In the genomic region with DNA sequence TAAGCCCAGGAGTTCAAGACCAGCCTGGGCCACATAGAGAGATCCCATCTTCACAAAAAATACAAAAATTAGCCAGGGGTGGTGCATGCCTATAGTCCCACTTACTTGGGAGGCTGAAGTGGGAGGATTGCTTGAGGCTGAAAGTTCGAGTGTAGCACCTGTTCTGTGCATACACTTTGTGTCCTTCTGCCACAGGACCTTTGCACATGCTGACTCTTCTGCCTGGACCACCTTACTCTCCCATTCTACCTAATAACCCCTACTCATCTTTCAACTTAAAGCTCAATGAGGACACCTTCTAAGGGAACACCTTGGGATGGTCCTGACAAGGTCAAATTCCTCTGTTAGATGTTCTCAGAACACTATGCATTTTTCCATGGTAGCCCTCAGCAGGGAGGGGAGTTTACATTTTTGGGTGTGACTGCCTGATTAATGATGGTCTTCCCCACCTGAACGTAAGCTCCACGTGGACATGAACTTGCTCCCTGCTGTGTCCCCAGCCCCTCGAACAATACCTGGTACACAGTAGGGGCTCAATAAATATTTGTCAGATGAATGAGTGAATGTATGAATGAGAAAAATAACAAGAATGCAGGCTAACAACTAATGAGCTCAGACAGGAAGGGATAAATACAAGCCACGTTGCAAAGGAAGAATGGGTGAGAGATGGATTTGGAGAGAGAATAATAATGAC, we compare ENCODE assay signal across 33 cellular contexts. TPM values are rescaled to one million over a fixed set of nuclear protein-coding genes. Genes with fewer than 3 reads are reported as not detected.
"Had no signal": no experiment of that assay in that cellular context is flagged by ENCODE, and none has a peak within 500 bp of the region (broad histone marks: within the 10 kb centered on the region; RNA-seq: fewer than 3 reads in every experiment).

No MANE protein-coding gene starts in this region.

- H3K9me3 Mint-ChIP-seq: mesothelial cell of epicardium; natural killer cell treated with Interleukin-12 subunit alpha and Interleukin-12 subunit beta and Interleukin-15 and Interleukin-18, amount 100 ng/mL, for 72 hours; neural crest cell had no signal

- H3K4me1 ChIP-seq: gastrocnemius medialis had no signal

- FAIRE-seq: endometrium, keratinocyte had no signal

- H3K4me2 ChIP-seq: smooth muscle cell had no signal

- H3K79me2 ChIP-seq: parathyroid adenoma had no signal

- H3K9ac ChIP-seq: parathyroid adenoma had no signal

- H3K36me3 ChIP-seq: gastrocnemius medialis, suprapubic skin, thyroid gland had no signal

- H3K4me3 Mint-ChIP-seq: effector memory CD8-positive, alpha-beta T cell; mesothelial cell of epicardium; naive B cell; natural killer cell treated with Interleukin-12 subunit alpha and Interleukin-12 subunit beta and Interleukin-15 and Interleukin-18, amount 100 ng/mL, for 72 hours; neural crest cell; stimulated activated naive CD8-positive, alpha-beta T cell treated with anti-CD3 and anti-CD28 coated beads, Interleukin-15, amount 100 ng/mL, for 72 hours had no signal

- ATAC-seq: effector memory CD8-positive, alpha-beta T cell; esophagus mucosa; gastrocnemius medialis; left ventricle myocardium superior; mucosa of descending colon; natural killer cell treated with Interleukin-12 subunit alpha and Interleukin-12 subunit beta and Interleukin-15 and Interleukin-18, amount 100 ng/mL, for 72 hours; sciatic nerve; stimulated activated naive CD8-positive, alpha-beta T cell treated with anti-CD3 and anti-CD28 coated beads, Interleukin-15, amount 100 ng/mL, for 72 hours had no signal

- H3K4me3 ChIP-seq: gastrocnemius medialis, lung, mucosa of descending colon, smooth muscle cell, suprapubic skin, thyroid gland had no signal

- H3K9me3 ChIP-seq: gastrocnemius medialis, mucosa of descending colon, suprapubic skin, thyroid gland had no signal

- H3K4me1 Mint-ChIP-seq: neural crest cell had no signal

- H3K36me3 Mint-ChIP-seq: mesothelial cell of epicardium; naive B cell; natural killer cell treated with Interleukin-12 subunit alpha and Interleukin-12 subunit beta and Interleukin-15 and Interleukin-18, amount 100 ng/mL, for 72 hours had no signal

- H3K27ac Mint-ChIP-seq: effector memory CD8-positive, alpha-beta T cell; natural killer cell treated with Interleukin-12 subunit alpha and Interleukin-12 subunit beta and Interleukin-15 and Interleukin-18, amount 100 ng/mL, for 72 hours; progenitor cell of endocrine pancreas; stimulated activated naive CD8-positive, alpha-beta T cell treated with anti-CD3 and anti-CD28 coated beads, Interleukin-15, amount 100 ng/mL, for 72 hours had no signal

- DNase-seq: cortex of kidney; effector memory CD8-positive, alpha-beta T cell; foreskin fibroblast; gastrocnemius medialis; head of caudate nucleus; left ventricle myocardium superior; mesenchymal stem cell; mucosa of descending colon; naive B cell; stimulated activated CD4-positive, alpha-beta T cell treated with anti-CD3 and anti-CD28 coated beads, Interleukin-12 subunit alpha, Interleukin-12 subunit beta, amount 100 ng/mL, for 4 hours; stimulated activated CD4-positive, alpha-beta T cell treated with anti-CD3 and anti-CD28 coated beads, Interleukin-1b, Interleukin-23, amount 100 ng/mL, for 48 hours; stimulated activated CD4-positive, alpha-beta T cell treated with anti-CD3 and anti-CD28 coated beads, Interleukin-4, amount 100 ng/mL, for 1 hour; stimulated activated CD8-positive, alpha-beta memory T cell treated with anti-CD3 and anti-CD28 coated beads, Interleukin-4, amount 100 ng/mL, for 48 hours; stimulated activated naive CD4-positive, alpha-beta T cell; stimulated activated naive CD8-positive, alpha-beta T cell treated with anti-CD3 and anti-CD28 coated beads, Interleukin-15, amount 100 ng/mL, for 72 hours; thyroid gland had no signal

- H3K27ac ChIP-seq: epithelial cell of prostate, gastrocnemius medialis, suprapubic skin, thyroid gland had no signal

- H3K27me3 ChIP-seq: suprapubic skin, thyroid gland had no signal

RNA-seq across cellular contexts. Expression of gene IZUMO2, which starts 11.2 kb away (rescaled TPM):
- total RNA-seq: dermis microvascular lymphatic vessel endothelial cell; esophagus mucosa; gastrocnemius medialis; glomerular endothelial cell; left ventricle myocardium superior; mesothelial cell of epicardium; mucosa of descending colon; natural killer cell treated with Interleukin-12 subunit alpha and Interleukin-12 subunit beta and Interleukin-15 and Interleukin-18, amount 100 ng/mL, for 72 hours; neural crest cell; osteoblast; progenitor cell of endocrine pancreas; sciatic nerve; smooth muscle cell; suprapubic skin; thyroid gland; urinary bladder had no signal
- polyA plus RNA-seq: keratinocyte, smooth muscle cell, urinary bladder had no signal

RNA-seq across cellular contexts. Expression of gene MYH14, which starts 29.2 kb away (rescaled TPM):
- total RNA-seq: natural killer cell treated with Interleukin-12 subunit alpha and Interleukin-12 subunit beta and Interleukin-15 and Interleukin-18, amount 100 ng/mL, for 72 hours; osteoblast had no signal
